23 cellular contexts compared by ENCODE assay signal in genomic region chrX:29024813-29025342, GRCh38.
DNase-seq lines count a peak whose midpoint lies in the region; ATAC-seq and TF ChIP-seq lines count a peak whose summit lies in the region.
"Had no signal": no experiment of that assay in that cellular context is flagged by ENCODE, and none has a peak within 500 bp of the region (broad histone marks: within the 10 kb centered on the region; RNA-seq: fewer than 3 reads in every experiment).

No MANE protein-coding gene starts in this region.

- no peaks in the 10 kb centered on the region for H3K36me3 Mint-ChIP-seq in activated CD8-positive, alpha-beta T cell treated with anti-CD3 and anti-CD28 coated beads, Interleukin-2, amount 10 ng/mL, durations not matched to agents 7 days and 5 days (ENCODE audit: low read depth)
- H3K36me3 Mint-ChIP-seq in WTC11 = no peaks in the 10 kb centered on the region
- no peaks in the 10 kb centered on the region for H3K36me3 Mint-ChIP-seq in type B pancreatic cell
- H3K36me3 Mint-ChIP-seq: activated naive CD8-positive, alpha-beta T cell treated with anti-CD3 and anti-CD28 coated beads, Interleukin-2, amount 10 ng/mL, durations not matched to agents 7 days and 5 days had no signal

- POLR2A ChIA-PET in activated CD8-positive, alpha-beta T cell treated with anti-CD3 and anti-CD28 coated beads, Interleukin-2, amount 10 ng/mL, durations not matched to agents 7 days and 5 days (lab: Charles Lee) = no interaction called here
- POLR2A ChIA-PET in WTC11 (lab: Charles Lee) = no interaction called here

- no peaks in the 10 kb centered on the region for H3K27me3 Mint-ChIP-seq in activated CD8-positive, alpha-beta T cell treated with anti-CD3 and anti-CD28 coated beads, Interleukin-2, amount 10 ng/mL, durations not matched to agents 7 days and 5 days (ENCODE audit: low read depth)
- H3K27me3 Mint-ChIP-seq in WTC11 (ENCODE audit: low read depth) = no peaks in the 10 kb centered on the region
- no peaks in the 10 kb centered on the region for H3K27me3 Mint-ChIP-seq in type B pancreatic cell
- H3K27me3 Mint-ChIP-seq: activated naive CD8-positive, alpha-beta T cell treated with anti-CD3 and anti-CD28 coated beads, Interleukin-2, amount 10 ng/mL, durations not matched to agents 7 days and 5 days had no signal

- H3K9me3 ChIP-seq in DND-41 (ENCODE audit: insufficient read depth, low read length, severe bottlenecking) = no peaks in the 10 kb centered on the region
- H3K9me3 ChIP-seq: esophagus muscularis mucosa, neutrophil, SJSA1, uterus had no signal

- no peak overlapping the region for H3K4me2 ChIP-seq in DND-41 (ENCODE audit: insufficient read depth, low read length)

- DNase-seq in DND-41 (no peak), KBM-7 (peak; percentile 5), NOMO-1 treated with dmso at 0.1 percent for 144 hours (lab: John Stamatoyannopoulos, UW; ENCODE audit: unreplicated experiment) (peak; percentile 89), epithelial cell of esophagus (ENCODE audit: low read depth) (peak; percentile 60), WTC11 (ENCODE audit: low spot score) (no peak), type B pancreatic cell (ENCODE audit: extremely low spot score, unreplicated experiment) (no peak)
- DNase-seq in activated CD8-positive, alpha-beta T cell treated with anti-CD3 and anti-CD28 coated beads, Interleukin-2, amount 10 ng/mL, durations not matched to agents 7 days and 5 days = no peak
- DNase-seq: activated CD4-positive, alpha-beta T cell treated with anti-CD3 and anti-CD28 coated beads, Interleukin-2, amount 50 U/mL, for 1 hour; activated effector memory CD4-positive, alpha-beta T cell treated with Interleukin-2 at 50 U/mL for 16 hours; activated naive CD8-positive, alpha-beta T cell treated with anti-CD3 and anti-CD28 coated beads, Interleukin-2, amount 10 ng/mL, durations not matched to agents 7 days and 5 days; C1 segment of cervical spinal cord; effector CD8-positive, alpha-beta T cell; EL; kidney glomerular epithelial cell; NCI-H1417; NCI-H526 treated with DMSO at 0.1 percent for 48 hours; T-helper 2 cell; uterus had no signal

- ATAC-seq in DND-41 (ENCODE audit: insufficient read depth, low read depth) (peak; percentile 42; the same call in 1 of the 3 replicates), HG03469 (IDR thresholded peaks at IDR 0.05; ENCODE audit: unreplicated experiment) (no peak), WTC11 (no peak)
- no peak for ATAC-seq in activated CD8-positive, alpha-beta T cell treated with anti-CD3 and anti-CD28 coated beads, Interleukin-2, amount 10 ng/mL, durations not matched to agents 7 days and 5 days

- H3K4me3 ChIP-seq in DND-41 (ENCODE audit: low read depth in 1 of 2, low read length in 2 of 2) (no peak overlapping the region), epithelial cell of esophagus (ENCODE audit: low read length) (no peak overlapping the region)
- H3K4me3 ChIP-seq: esophagus muscularis mucosa, SJSA1, uterus had no signal

- no peaks in the 10 kb centered on the region for H3K9me3 Mint-ChIP-seq in activated CD8-positive, alpha-beta T cell treated with anti-CD3 and anti-CD28 coated beads, Interleukin-2, amount 10 ng/mL, durations not matched to agents 7 days and 5 days (ENCODE audit: insufficient read depth)
- H3K9me3 Mint-ChIP-seq in WTC11 (no peaks in the 10 kb centered on the region), type B pancreatic cell (no peaks in the 10 kb centered on the region)

- H3K27ac Mint-ChIP-seq in activated CD8-positive, alpha-beta T cell treated with anti-CD3 and anti-CD28 coated beads, Interleukin-2, amount 10 ng/mL, durations not matched to agents 7 days and 5 days = no peak overlapping the region
- H3K27ac Mint-ChIP-seq in WTC11 (no peak overlapping the region), type B pancreatic cell (no peak overlapping the region)
- H3K27ac Mint-ChIP-seq: activated naive CD8-positive, alpha-beta T cell treated with anti-CD3 and anti-CD28 coated beads, Interleukin-2, amount 10 ng/mL, durations not matched to agents 7 days and 5 days had no signal

- no peak overlapping the region for H3K9ac ChIP-seq in DND-41 (ENCODE audit: low read depth, low read length)

- H3K27me3 ChIP-seq in DND-41 (ENCODE audit: insufficient read depth, low read length, poor library complexity) = no peaks in the 10 kb centered on the region
- H3K27me3 ChIP-seq: esophagus muscularis mucosa, neutrophil, SJSA1, uterus had no signal

- H3K36me3 ChIP-seq in DND-41 (ENCODE audit: insufficient read depth, low read length) = no peaks in the 10 kb centered on the region
- H3K36me3 ChIP-seq: esophagus muscularis mucosa, neutrophil, SJSA1, uterus had no signal

- H3K4me1 Mint-ChIP-seq in activated CD8-positive, alpha-beta T cell treated with anti-CD3 and anti-CD28 coated beads, Interleukin-2, amount 10 ng/mL, durations not matched to agents 7 days and 5 days (ENCODE audit: low read depth) = no peaks in the 10 kb centered on the region
- no peaks in the 10 kb centered on the region for H3K4me1 Mint-ChIP-seq in WTC11
- no peaks in the 10 kb centered on the region for H3K4me1 Mint-ChIP-seq in type B pancreatic cell (ENCODE audit: unreplicated experiment)
- H3K4me1 Mint-ChIP-seq: activated naive CD8-positive, alpha-beta T cell treated with anti-CD3 and anti-CD28 coated beads, Interleukin-2, amount 10 ng/mL, durations not matched to agents 7 days and 5 days had no signal

- H4K20me1 ChIP-seq in DND-41 (ENCODE audit: insufficient read depth, low read length) = no peaks in the 10 kb centered on the region

- no peaks in the 10 kb centered on the region for H3K79me2 ChIP-seq in DND-41 (ENCODE audit: insufficient read depth, low read length)

- no peak overlapping the region for H2AFZ ChIP-seq in DND-41 (ENCODE audit: low read depth, low read length)

- no peak overlapping the region for H3K27ac ChIP-seq in DND-41 (ENCODE audit: low read length)
- H3K27ac ChIP-seq: esophagus muscularis mucosa, neutrophil, SJSA1, uterus, VCaP had no signal

- no peak overlapping the region for H3K4me3 Mint-ChIP-seq in activated CD8-positive, alpha-beta T cell treated with anti-CD3 and anti-CD28 coated beads, Interleukin-2, amount 10 ng/mL, durations not matched to agents 7 days and 5 days
- H3K4me3 Mint-ChIP-seq in WTC11 (no peak overlapping the region), type B pancreatic cell (no peak overlapping the region)
- H3K4me3 Mint-ChIP-seq: activated naive CD8-positive, alpha-beta T cell treated with anti-CD3 and anti-CD28 coated beads, Interleukin-2, amount 10 ng/mL, durations not matched to agents 7 days and 5 days had no signal

- in situ Hi-C loops in KBM-7 (cut with MboI; ENCODE audit: low pct_unique_long_range_greater_than_20kb, low sequenced_read_pairs) = no loop called here

- no peak for TF ChIP-seq CTCF in DND-41 (IDR thresholded peaks at IDR 0.05; ENCODE audit: borderline replicate concordance, extremely low read depth, low read length, poor library complexity, severe bottlenecking)
- no peak for TF ChIP-seq CTCF in epithelial cell of esophagus (IDR thresholded peaks at IDR 0.05; ENCODE audit: insufficient read depth, low read depth, low read length, missing control alignments)
- no peak for TF ChIP-seq CTCF in WTC11 (IDR thresholded peaks at IDR 0.05)
- no peak for TF ChIP-seq CTCF in type B pancreatic cell (conservative IDR thresholded peaks at IDR 0.05)

- CTCF ChIA-PET in activated CD8-positive, alpha-beta T cell treated with anti-CD3 and anti-CD28 coated beads, Interleukin-2, amount 10 ng/mL, durations not matched to agents 7 days and 5 days (lab: Charles Lee) = no interaction called here
- CTCF ChIA-PET in WTC11 (lab: Charles Lee) = no interaction called here

- no peaks in the 10 kb centered on the region for H3K4me1 ChIP-seq in DND-41 (ENCODE audit: insufficient read depth, low read length)
- H3K4me1 ChIP-seq: esophagus muscularis mucosa, SJSA1, uterus had no signal

TF ChIP-seq in WTC11, 78 proteins besides CTCF, POLR2A, EP300 and RAD21:
- no peak for TF ChIP-seq ZMAT4 (CRISPR knock-in tag; IDR thresholded peaks at IDR 0.05)
- TF ChIP-seq TEAD1 (CRISPR knock-in tag; IDR thresholded peaks at IDR 0.05) = no peak
- TF ChIP-seq ZNF671 (CRISPR knock-in tag; IDR thresholded peaks at IDR 0.05) = no peak
- no peak for TF ChIP-seq NR3C1 (CRISPR knock-in tag; conservative IDR thresholded peaks at IDR 0.05; ENCODE audit: low read depth)

Comparison
In these comparisons a context has a peak if more than half of its experiments do, and no peak if none do; other contexts are left out.
1. DNase-seq: peak in KBM-7 (single experiment), NOMO-1 treated with dmso at 0.1 percent for 144 hours (single experiment) and epithelial cell of esophagus (single experiment); none in DND-41 (single experiment), activated CD8-positive, alpha-beta T cell treated with anti-CD3 and anti-CD28 coated beads, Interleukin-2, amount 10 ng/mL, durations not matched to agents 7 days and 5 days (single experiment), WTC11 (single experiment) and type B pancreatic cell (single experiment).